ENCODE assay signal across 1 cellular context in the genomic region with DNA sequence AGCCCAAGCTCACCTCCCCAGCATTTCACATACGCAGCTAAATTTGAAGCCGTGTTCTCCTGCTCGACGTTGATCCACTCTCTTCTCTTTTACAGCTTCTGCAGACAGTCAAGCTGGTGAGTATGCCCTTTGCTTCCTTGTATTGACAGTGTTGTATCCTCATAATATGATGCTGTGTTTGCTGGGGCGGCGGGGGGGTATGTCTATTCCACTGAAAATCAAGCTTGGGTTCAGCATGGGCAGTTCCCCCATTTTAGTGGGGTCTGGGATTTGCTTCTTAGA.
TF ChIP-seq lines count a peak whose summit lies in the region.

No MANE protein-coding gene starts in this region.

TF ChIP-seq in HepG2, 621 proteins besides CTCF, POLR2A, EP300 and RAD21:
- no peak for TF ChIP-seq GABPA (IDR thresholded peaks at IDR 0.05; ENCODE audit: low read depth, low read length)
- 0 out of 2 replicates have a peak, but pooled peaks have one; percentile 4 for TF ChIP-seq GABPA (CRISPR knock-in tag; IDR thresholded peaks at IDR 0.05; ENCODE audit: low read depth)
- TF ChIP-seq ZMYM2 (CRISPR knock-in tag; IDR thresholded peaks at IDR 0.05) = no peak
- no peak for TF ChIP-seq ZBTB38 (CRISPR knock-in tag; IDR thresholded peaks at IDR 0.05)
- no peak for TF ChIP-seq ZNF577 (CRISPR knock-in tag; IDR thresholded peaks at IDR 0.05; ENCODE audit: borderline replicate concordance, low read depth)
- no peak for TF ChIP-seq PCBP2 (optimal IDR thresholded peaks at IDR 0.05; ENCODE audit: low read depth, low read length, poor library complexity, severe bottlenecking)
- TF ChIP-seq REXO4 (CRISPR knock-in tag; IDR thresholded peaks at IDR 0.05; ENCODE audit: borderline replicate concordance) = no peak
